Comparison of ENCODE assay signal across 11 cellular contexts in genomic region chr1:229155472-229155871, GRCh38.
DNase-seq lines count a peak whose midpoint lies in the region; ATAC-seq lines count a peak whose summit lies in the region.
"Had no signal": no experiment of that assay in that cellular context is flagged by ENCODE, and none has a peak within 500 bp of the region (broad histone marks: within the 10 kb centered on the region; RNA-seq: fewer than 3 reads in every experiment).

No MANE protein-coding gene starts in this region.

- H4K8ac ChIP-seq in neuronal stem cell (ENCODE audit: low read depth, low read length) = no peak overlapping the region

- H2BK5ac ChIP-seq in neuronal stem cell (ENCODE audit: low read length) = no peak overlapping the region

- no peak overlapping the region for H2AK5ac ChIP-seq in neuronal stem cell (ENCODE audit: low read depth, low read length)

- H2BK12ac ChIP-seq in neuronal stem cell (ENCODE audit: low read length) = no peak overlapping the region

- no peak overlapping the region for H2BK15ac ChIP-seq in neuronal stem cell (ENCODE audit: low read length)

- no peaks in the 10 kb centered on the region for H3K36me3 Mint-ChIP-seq in activated naive CD4-positive, alpha-beta T cell treated with anti-CD3 and anti-CD28 coated beads, Interleukin-2, amount 50 U/mL, for 72 hours

- no peak overlapping the region for H3K4me2 ChIP-seq in neuronal stem cell (ENCODE audit: insufficient read depth, low read length, poor library complexity, severe bottlenecking)

- ATAC-seq in activated naive CD4-positive, alpha-beta T cell treated with anti-CD3 and anti-CD28 coated beads, Interleukin-2, amount 50 U/mL, for 72 hours = peak; percentile 58 to 74
- no peak for ATAC-seq in HG02852 (IDR thresholded peaks at IDR 0.05; ENCODE audit: unreplicated experiment)

- H3K9me3 Mint-ChIP-seq in activated naive CD4-positive, alpha-beta T cell treated with anti-CD3 and anti-CD28 coated beads, Interleukin-2, amount 50 U/mL, for 72 hours = peaks cover 0 to 7% of the 10 kb centered on the region in 2 donors

- no peak overlapping the region for H3K18ac ChIP-seq in neuronal stem cell (ENCODE audit: low read length)

- no peak overlapping the region for H3K23ac ChIP-seq in neuronal stem cell (ENCODE audit: low read depth, low read length, poor library complexity)

- no peak overlapping the region for H3K14ac ChIP-seq in neuronal stem cell (ENCODE audit: low read length)

- H3K9ac ChIP-seq in neuronal stem cell (ENCODE audit: low read depth, low read length, poor library complexity) = no peak overlapping the region

- H3K27ac ChIP-seq in neuronal stem cell (replicated peaks; ENCODE audit: low read length) = no peak overlapping the region

- H2AFZ ChIP-seq in neuronal stem cell (ENCODE audit: low read length) = no peak overlapping the region

- no peaks in the 10 kb centered on the region for H3K9me3 ChIP-seq in neuronal stem cell (replicated peaks in 1 of 2; ENCODE audit: control insufficient read depth in 2 of 2, insufficient read depth in 1 of 2, low read depth in 1 of 2, low read length in 2 of 2)

- H3K36me3 ChIP-seq in neuronal stem cell (replicated peaks in 1 of 2; ENCODE audit: control insufficient read depth in 2 of 2, insufficient read depth in 2 of 2, low read length in 2 of 2) = no peaks in the 10 kb centered on the region

- WGBS in neuronal stem cell (ENCODE audit: extremely low coverage in 2 of 2, insufficient read length in 2 of 2, insufficient replicate concordance in 1 of 2), 2 donors = no CpG with 5 or more reads among the region's 9 CpGs

- no peak overlapping the region for H3K4ac ChIP-seq in neuronal stem cell (ENCODE audit: low read length)

- peaks cover 0 to 17% (median 0%) of the 10 kb centered on the region in 3 experiments for H3K27me3 ChIP-seq in neuronal stem cell (ENCODE audit: control insufficient read depth in 3 of 3, insufficient read depth in 3 of 3, low read depth in 1 of 3, low read length in 3 of 3)

- H4K91ac ChIP-seq in neuronal stem cell (ENCODE audit: low read depth, low read length, poor library complexity) = no peak overlapping the region

- H3K4me1 ChIP-seq in neuronal stem cell (ENCODE audit: control insufficient read depth in 2 of 2, insufficient read depth in 1 of 2, low read depth in 1 of 2, low read length in 2 of 2) = peaks cover 0 to 5% of the 10 kb centered on the region in 2 donors

- H2BK120ac ChIP-seq in neuronal stem cell (ENCODE audit: low read depth, low read length) = no peak overlapping the region

- DNase-seq in GDM1 (lab: John Stamatoyannopoulos, UW) = peak; percentile 58
- DNase-seq in NOMO-1 (lab: John Stamatoyannopoulos, UW; ENCODE audit: unreplicated experiment in 2 of 2) = peak; percentile 74 to 79
- peak in 1 of 2 donors; percentile 15 for DNase-seq in activated naive CD4-positive, alpha-beta T cell treated with anti-CD3 and anti-CD28 coated beads, Interleukin-2, amount 50 U/mL, for 72 hours (ENCODE audit: low spot score in 2 of 2)
- DNase-seq in stimulated activated CD4-positive, alpha-beta T cell treated with anti-CD3 and anti-CD28 coated beads, Interleukin-15, amount 100 ng/mL, for 24 hours = peak; percentile 41
- DNase-seq in NCI-H446 treated with DMSO at 0.1 percent for 48 hours (lab: John Stamatoyannopoulos, UW) = no peak
- no peak for DNase-seq in neuronal stem cell (ENCODE audit: low spot score)
- no peak for DNase-seq in NCI-H1092 (lab: John Stamatoyannopoulos, UW)
- DNase-seq: DMS79 treated with DMSO at 0.1 percent for 48 hours, mesenchymal stem cell, NCI-H2227 treated with DMSO at 0.1 percent for 48 hours had no signal

- H3K27ac Mint-ChIP-seq in activated naive CD4-positive, alpha-beta T cell treated with anti-CD3 and anti-CD28 coated beads, Interleukin-2, amount 50 U/mL, for 72 hours = peak overlapping the region; percentile 24 to 51

- no peaks in the 10 kb centered on the region for H3K79me1 ChIP-seq in neuronal stem cell (ENCODE audit: low read depth, low read length)

- H3K4me3 ChIP-seq in neuronal stem cell (ENCODE audit: low read length in 2 of 2) = no peak overlapping the region

Comparison
In these comparisons a context has a peak if more than half of its experiments do, and no peak if none do; other contexts are left out.
1. DNase-seq: peak in GDM1 (single experiment), NOMO-1 (2 of 2) and stimulated activated CD4-positive, alpha-beta T cell treated with anti-CD3 and anti-CD28 coated beads, Interleukin-15, amount 100 ng/mL, for 24 hours (single experiment); none in NCI-H446 treated with DMSO at 0.1 percent for 48 hours (single experiment), neuronal stem cell (single experiment) and NCI-H1092 (single experiment).